In the genomic region with DNA sequence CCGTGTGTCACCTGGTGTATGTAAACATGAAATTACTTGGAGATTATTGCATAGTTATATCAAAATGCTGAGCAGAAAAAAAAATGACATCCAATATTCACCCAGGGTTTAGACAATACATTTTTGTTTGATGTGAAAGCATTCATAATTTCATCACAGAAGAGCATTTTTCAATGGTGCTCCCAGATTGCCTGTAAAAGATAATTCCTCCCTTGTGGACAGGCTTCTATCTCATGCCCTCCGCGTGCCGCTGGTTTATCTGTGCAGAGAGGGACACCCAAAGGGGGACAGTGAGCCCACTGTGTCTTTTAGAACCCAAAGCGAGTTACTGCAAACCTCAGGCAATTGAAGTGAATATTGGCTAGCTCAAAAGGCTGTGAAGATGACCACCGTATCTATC, we compare ENCODE assay signal across 18 cellular contexts.
DNase-seq lines count a peak whose midpoint lies in the region; ATAC-seq and TF ChIP-seq lines count a peak whose summit lies in the region.
"Had no signal": no experiment of that assay in that cellular context is flagged by ENCODE, and none has a peak within 500 bp of the region (broad histone marks: within the 10 kb centered on the region; RNA-seq: fewer than 3 reads in every experiment).

No MANE protein-coding gene starts in this region.

- no peaks in the 10 kb centered on the region for H3F3A ChIP-seq in neural progenitor cell (ENCODE audit: low read depth)

- TF ChIP-seq EP300 in esophagus muscularis mucosa (IDR thresholded peaks at IDR 0.05) (no peak), suprapubic skin (IDR thresholded peaks at IDR 0.05) (no peak)

- H3K4me1 Mint-ChIP-seq in neural progenitor cell = peaks cover 5% of the 10 kb centered on the region
- H3K4me1 Mint-ChIP-seq in activated T-cell treated with anti-CD3 and anti-CD28 coated beads, Interleukin-2, amount 50 U/mL, for 24 hours (ENCODE audit: low read depth) = no peaks in the 10 kb centered on the region

- H3K4me1 ChIP-seq in left ventricle myocardium inferior (peaks cover 24% of the 10 kb centered on the region), esophagus muscularis mucosa (peaks cover 4 to 42% (median 20%) of the 10 kb centered on the region in 4 donors), neural progenitor cell (peaks cover 6% of the 10 kb centered on the region), suprapubic skin (peaks cover 8% of the 10 kb centered on the region)

- intact Hi-C loops in left ventricle myocardium inferior (cut with micrococcal nuclease) (no loop called here), Right ventricle myocardium inferior (cut with DNase I) (loop anchor here (5.0 kb wide), 5 partner anchors 59 to 751 kb away; no protein-coding TSS in a partner anchor), esophagus muscularis mucosa (cut with DNase I) (no loop called here)

- H3K27me3 ChIP-seq in left ventricle myocardium inferior (ENCODE audit: low read depth) (no peaks in the 10 kb centered on the region), esophagus muscularis mucosa (no peaks in the 10 kb centered on the region), neural progenitor cell (no peaks in the 10 kb centered on the region), suprapubic skin (no peaks in the 10 kb centered on the region)

- peak overlapping the region; percentile 65 for H3K4me3 ChIP-seq in left ventricle myocardium inferior
- H3K4me3 ChIP-seq in esophagus muscularis mucosa = peak overlapping the region in 3 of 4 donors; percentile 37 to 46 (median 41)
- H3K4me3 ChIP-seq in neural progenitor cell = no peak overlapping the region
- H3K4me3 ChIP-seq in suprapubic skin = no peak overlapping the region

- no peaks in the 10 kb centered on the region for H3K36me3 Mint-ChIP-seq in neural progenitor cell
- H3K36me3 Mint-ChIP-seq in activated T-cell treated with anti-CD3 and anti-CD28 coated beads, Interleukin-2, amount 50 U/mL, for 24 hours (ENCODE audit: low read depth) = no peaks in the 10 kb centered on the region

- H3K79me2 ChIP-seq in neural progenitor cell (ENCODE audit: low read depth) = no peaks in the 10 kb centered on the region

- H3K9me3 ChIP-seq in left ventricle myocardium inferior (replicated peaks) (peaks cover 3% of the 10 kb centered on the region), esophagus muscularis mucosa (no peaks in the 10 kb centered on the region), neural progenitor cell (ENCODE audit: low read depth) (no peaks in the 10 kb centered on the region), suprapubic skin (no peaks in the 10 kb centered on the region)

- H3K9me3 Mint-ChIP-seq in neural progenitor cell = no peaks in the 10 kb centered on the region
- no peaks in the 10 kb centered on the region for H3K9me3 Mint-ChIP-seq in activated T-cell treated with anti-CD3 and anti-CD28 coated beads, Interleukin-2, amount 50 U/mL, for 24 hours

- no peak for DNase-seq in left ventricle myocardium inferior
- no peak for DNase-seq in Right ventricle myocardium inferior (ENCODE audit: missing footprints)
- DNase-seq in esophagus muscularis mucosa (ENCODE audit: extremely low spot score) = no peak
- no peak for DNase-seq in neural progenitor cell (ENCODE audit: low spot score)
- DNase-seq in suprapubic skin (ENCODE audit: low spot score in 2 of 2) = no peak
- no peak for DNase-seq in activated gamma-delta T cell treated with Interleukin-2 at 50 U/mL for 16 hours
- DNase-seq in stimulated activated CD4-positive, alpha-beta T cell treated with anti-CD3 and anti-CD28 coated beads, Interleukin-2, amount 100 ng/mL, for 24 hours = no peak
- DNase-seq in activated T-cell treated with anti-CD3 and anti-CD28 coated beads, Interleukin-2, amount 50 U/mL, for 24 hours = no peak
- DNase-seq: C1 segment of cervical spinal cord, DMS 273 treated with DMSO at 0.1 percent for 48 hours, Karpas-422, NCI-H1105 treated with DMSO at 0.1 percent for 48 hours, NCI-H1930, NCI-H2171, NCI-H446 treated with DMSO at 0.1 percent for 48 hours, NCI-H748 treated with DMSO at 0.1 percent for 48 hours, PC-3 had no signal

- no peak overlapping the region for H3K4me3 Mint-ChIP-seq in neural progenitor cell
- no peak overlapping the region for H3K4me3 Mint-ChIP-seq in activated T-cell treated with anti-CD3 and anti-CD28 coated beads, Interleukin-2, amount 50 U/mL, for 24 hours

- H3K9ac ChIP-seq in neural progenitor cell = no peak overlapping the region

- no peak for ATAC-seq in Right ventricle myocardium inferior
- ATAC-seq: HepG2, PC-3 had no signal

- H3K4me2 ChIP-seq in neural progenitor cell = no peak overlapping the region

- no peaks in the 10 kb centered on the region for H4K20me1 ChIP-seq in neural progenitor cell (ENCODE audit: low read depth)

- TF ChIP-seq CTCF in left ventricle myocardium inferior (IDR thresholded peaks at IDR 0.05; ENCODE audit: borderline replicate concordance) = no peak
- TF ChIP-seq CTCF in esophagus muscularis mucosa (IDR thresholded peaks at IDR 0.05) = no peak
- TF ChIP-seq CTCF in neural progenitor cell (IDR thresholded peaks at IDR 0.05) = no peak
- no peak for TF ChIP-seq CTCF in suprapubic skin (IDR thresholded peaks at IDR 0.05)

- H3K27ac ChIP-seq in left ventricle myocardium inferior (replicated peaks) = peak overlapping the region; percentile 93
- H3K27ac ChIP-seq in esophagus muscularis mucosa (replicated peaks in 1 of 4) = peak overlapping the region; percentile 65 to 78 (median 76)
- no peak overlapping the region for H3K27ac ChIP-seq in neural progenitor cell
- H3K27ac ChIP-seq in suprapubic skin = peak overlapping the region; percentile 33

- H3K27ac Mint-ChIP-seq in neural progenitor cell = no peak overlapping the region
- H3K27ac Mint-ChIP-seq in activated T-cell treated with anti-CD3 and anti-CD28 coated beads, Interleukin-2, amount 50 U/mL, for 24 hours = no peak overlapping the region

- peaks cover 4% of the 10 kb centered on the region for H3K27me3 Mint-ChIP-seq in neural progenitor cell (ENCODE audit: insufficient read depth, low read depth)
- H3K27me3 Mint-ChIP-seq in activated T-cell treated with anti-CD3 and anti-CD28 coated beads, Interleukin-2, amount 50 U/mL, for 24 hours = no peaks in the 10 kb centered on the region

- TF ChIP-seq POLR2A in esophagus muscularis mucosa (IDR thresholded peaks at IDR 0.05; ENCODE audit: low read depth) = no peak
- no peak for TF ChIP-seq POLR2A in suprapubic skin (IDR thresholded peaks at IDR 0.05)

- 77% methylated on average over 6 of the region's 6 CpGs for WGBS in esophagus muscularis mucosa
- WGBS in suprapubic skin = 73% methylated on average over 6 of the region's 6 CpGs

- H2AFZ ChIP-seq in neural progenitor cell (replicated peaks) = peak overlapping the region; percentile 76

- H3K36me3 ChIP-seq in left ventricle myocardium inferior = no peaks in the 10 kb centered on the region
- no peaks in the 10 kb centered on the region for H3K36me3 ChIP-seq in esophagus muscularis mucosa
- no peaks in the 10 kb centered on the region for H3K36me3 ChIP-seq in neural progenitor cell
- H3K36me3 ChIP-seq in suprapubic skin = no peaks in the 10 kb centered on the region

Comparison
In these comparisons a context has a peak if more than half of its experiments do, and no peak if none do; other contexts are left out.
1. H3K4me3 ChIP-seq: peak in left ventricle myocardium inferior (single experiment) and esophagus muscularis mucosa (3 of 4); none in neural progenitor cell (single experiment) and suprapubic skin (single experiment).